In the genomic region with DNA sequence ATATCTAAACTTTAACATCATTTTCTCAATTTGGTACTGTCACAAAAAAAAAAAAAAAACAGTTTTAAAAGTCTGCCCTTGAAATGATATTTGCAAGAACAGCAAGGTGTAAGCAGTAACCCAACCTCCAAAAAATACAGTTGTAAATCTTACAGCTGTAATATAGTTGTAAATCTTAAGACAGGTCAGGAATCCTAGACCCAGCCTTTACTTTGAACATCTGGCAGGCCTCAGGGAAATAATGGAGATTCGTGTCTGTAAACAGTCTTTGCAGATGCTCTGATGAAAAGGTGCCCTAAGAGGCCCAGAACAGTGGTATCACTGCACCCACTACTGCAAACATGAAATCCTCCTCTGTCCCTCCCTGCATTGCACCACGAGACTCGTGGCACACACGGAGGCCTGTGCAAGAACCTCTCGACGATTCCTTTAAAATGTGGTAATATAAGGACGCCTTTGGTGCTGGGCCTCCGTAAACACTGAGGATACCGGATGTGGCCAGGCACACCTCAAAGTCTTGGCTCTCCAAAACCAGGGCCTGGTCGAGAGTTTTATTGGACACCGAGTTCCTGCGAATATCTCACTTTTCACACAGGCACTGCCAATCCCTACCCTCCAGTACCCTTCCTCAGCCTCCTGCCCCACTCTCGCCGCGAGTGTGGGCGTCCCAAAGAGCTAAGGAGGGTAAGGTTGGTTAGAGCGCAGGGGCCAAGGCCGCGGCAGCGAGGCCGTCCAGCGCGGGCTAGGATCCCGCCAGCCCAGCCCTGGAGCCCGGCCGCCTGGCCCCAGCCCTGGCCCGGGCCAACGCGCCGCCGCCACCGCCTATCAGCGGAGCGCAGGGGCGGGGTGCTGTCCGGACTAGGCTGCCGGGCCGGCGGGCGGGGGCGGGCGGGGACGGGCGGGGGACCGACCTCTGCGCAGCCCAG, we compare ENCODE assay signal across 1 cellular context.
TF ChIP-seq lines count a peak whose summit lies in the region.

No MANE protein-coding gene starts in this region.

TF ChIP-seq in A549, 52 proteins besides CTCF, POLR2A, EP300 and RAD21 (continued from another document):
- TF ChIP-seq, protein P1, sequence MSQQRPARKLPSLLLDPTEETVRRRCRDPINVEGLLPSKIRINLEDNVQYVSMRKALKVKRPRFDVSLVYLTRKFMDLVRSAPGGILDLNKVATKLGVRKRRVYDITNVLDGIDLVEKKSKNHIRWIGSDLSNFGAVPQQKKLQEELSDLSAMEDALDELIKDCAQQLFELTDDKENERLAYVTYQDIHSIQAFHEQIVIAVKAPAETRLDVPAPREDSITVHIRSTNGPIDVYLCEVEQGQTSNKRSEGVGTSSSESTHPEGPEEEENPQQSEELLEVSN (IDR thresholded peaks at IDR 0.05; ENCODE audit: borderline replicate concordance, low read depth), result peak; percentile 80
- TF ChIP-seq ZNF302 (CRISPR knock-in tag; IDR thresholded peaks at IDR 0.05), result no peak
- no peak for TF ChIP-seq HDAC2 (IDR thresholded peaks at IDR 0.05)
- TF ChIP-seq RCOR1 (IDR thresholded peaks at IDR 0.05; ENCODE audit: low read depth, low read length), result no peak
- TF ChIP-seq PHF8 (IDR thresholded peaks at IDR 0.05; ENCODE audit: borderline replicate concordance, low read depth), result peak; percentile 26
- peak; percentile 47; the same call in 1 of the 2 replicates for TF ChIP-seq TP53 (CRISPR knock-in tag; IDR thresholded peaks at IDR 0.05)
- 0 out of 2 replicates have a peak, but pooled peaks have one; percentile 18 for TF ChIP-seq KDM1A (IDR thresholded peaks at IDR 0.05; ENCODE audit: low read depth)
- TF ChIP-seq EHF (CRISPR knock-in tag; IDR thresholded peaks at IDR 0.05), result 0 out of 2 replicates have a peak, but pooled peaks have one; percentile 25
